In genomic region chr1:217620814-217621213, GRCh38 we compare ENCODE assay signal across 8 cellular contexts. TPM values are rescaled to one million over a fixed set of nuclear protein-coding genes. Genes with fewer than 3 reads are reported as not detected.
DNase-seq lines count a peak whose midpoint lies in the region; ATAC-seq and TF ChIP-seq lines count a peak whose summit lies in the region.

No MANE protein-coding gene starts in this region.

- CTCF ChIA-PET in CD8-positive, alpha-beta T cell (lab: Charles Lee), result no interaction called here
- CTCF ChIA-PET in CD4-positive, alpha-beta T cell (lab: Charles Lee), result no interaction called here

- ATAC-seq in GM18873 (IDR thresholded peaks at IDR 0.05; ENCODE audit: low FRiP score, unreplicated experiment) (peak; percentile 100), GM21515 (IDR thresholded peaks at IDR 0.05; ENCODE audit: unreplicated experiment) (peak; percentile 100), HG03108 (IDR thresholded peaks at IDR 0.05; ENCODE audit: unreplicated experiment) (peak; percentile 100), memory B cell (ENCODE audit: low read depth) (no peak)
- ATAC-seq in CD8-positive, alpha-beta T cell, result no peak
- ATAC-seq in CD4-positive, alpha-beta T cell (ENCODE audit: poor library complexity), result no peak

- H3K27ac Mint-ChIP-seq in memory B cell, result peak overlapping the region; percentile 78
- no peak overlapping the region for H3K27ac Mint-ChIP-seq in CD8-positive, alpha-beta T cell
- no peak overlapping the region for H3K27ac Mint-ChIP-seq in CD4-positive, alpha-beta T cell

- H3K9me3 Mint-ChIP-seq in memory B cell, result no peaks in the 10 kb centered on the region
- no peaks in the 10 kb centered on the region for H3K9me3 Mint-ChIP-seq in CD8-positive, alpha-beta T cell
- H3K9me3 Mint-ChIP-seq in CD4-positive, alpha-beta T cell, result no peaks in the 10 kb centered on the region

- H3K27me3 Mint-ChIP-seq in memory B cell, result no peaks in the 10 kb centered on the region
- H3K27me3 Mint-ChIP-seq in CD8-positive, alpha-beta T cell (ENCODE audit: low read depth), result no peaks in the 10 kb centered on the region
- H3K27me3 Mint-ChIP-seq in CD4-positive, alpha-beta T cell, result no peaks in the 10 kb centered on the region

- no peak overlapping the region for H3K27ac ChIP-seq in CD8-positive, alpha-beta T cell (ENCODE audit: low read depth, low read length)
- H3K27ac ChIP-seq in ascending aorta, result no peak overlapping the region
- no peak overlapping the region for H3K27ac ChIP-seq in CD4-positive, alpha-beta T cell (ENCODE audit: low read depth, low read length)

- POLR2A ChIA-PET in CD8-positive, alpha-beta T cell (lab: Charles Lee), result interaction anchor here (1.4 kb wide), 1 partner anchor 10 kb away, joined by 5 read pairs; the partner anchor contains the start of genes GPATCH2 and SPATA17
- POLR2A ChIA-PET in CD4-positive, alpha-beta T cell (lab: Charles Lee), result interaction anchor here (3.9 kb wide), 1 partner anchor 10 kb away, joined by 15 read pairs; the partner anchor contains the start of genes GPATCH2 and SPATA17

- no peaks in the 10 kb centered on the region for H3K9me3 ChIP-seq in CD8-positive, alpha-beta T cell (ENCODE audit: low read length)
- H3K9me3 ChIP-seq in ascending aorta, result no peaks in the 10 kb centered on the region
- H3K9me3 ChIP-seq in CD4-positive, alpha-beta T cell (ENCODE audit: control insufficient read depth, low read length), result no peaks in the 10 kb centered on the region

- no peak overlapping the region for H3K4me3 Mint-ChIP-seq in memory B cell
- no peak overlapping the region for H3K4me3 Mint-ChIP-seq in CD8-positive, alpha-beta T cell
- no peak overlapping the region for H3K4me3 Mint-ChIP-seq in CD4-positive, alpha-beta T cell

- peaks cover 22% of the 10 kb centered on the region for H3K36me3 Mint-ChIP-seq in memory B cell
- peaks cover 33% of the 10 kb centered on the region for H3K36me3 Mint-ChIP-seq in CD8-positive, alpha-beta T cell
- peaks cover 38% of the 10 kb centered on the region for H3K36me3 Mint-ChIP-seq in CD4-positive, alpha-beta T cell (ENCODE audit: low read depth)

- H3K4me3 ChIP-seq in CD8-positive, alpha-beta T cell (ENCODE audit: low read depth, low read length), result no peak overlapping the region
- no peak overlapping the region for H3K4me3 ChIP-seq in ascending aorta

- H3K27me3 ChIP-seq in CD8-positive, alpha-beta T cell (ENCODE audit: insufficient read depth, low read length), result no peaks in the 10 kb centered on the region
- H3K27me3 ChIP-seq in ascending aorta, result no peaks in the 10 kb centered on the region
- H3K27me3 ChIP-seq in CD4-positive, alpha-beta T cell (ENCODE audit: control insufficient read depth, insufficient read depth, low read length), result no peaks in the 10 kb centered on the region

- H3K4me1 ChIP-seq in CD8-positive, alpha-beta T cell (ENCODE audit: insufficient read depth, low read length), result no peaks in the 10 kb centered on the region
- H3K4me1 ChIP-seq in ascending aorta, result no peaks in the 10 kb centered on the region

- TF ChIP-seq CTCF in CD8-positive, alpha-beta T cell (IDR thresholded peaks at IDR 0.05), result no peak
- TF ChIP-seq CTCF in ascending aorta (IDR thresholded peaks at IDR 0.05), result no peak
- TF ChIP-seq CTCF in CD4-positive, alpha-beta T cell (IDR thresholded peaks at IDR 0.05), result no peak

- no peaks in the 10 kb centered on the region for H3K36me3 ChIP-seq in CD8-positive, alpha-beta T cell (ENCODE audit: insufficient read depth, low read length)
- H3K36me3 ChIP-seq in ascending aorta, result peaks cover 3 to 14% of the 10 kb centered on the region in 2 donors

- intact Hi-C loops in CD8-positive, alpha-beta T cell (cut with DNase I, micrococcal nuclease), result no loop called here
- intact Hi-C loops in ascending aorta (cut with DNase I), result no loop called here
- intact Hi-C loops in CD4-positive, alpha-beta T cell (cut with DNase I, micrococcal nuclease), result no loop called here

- DNase-seq in memory B cell (ENCODE audit: low spot score in 2 of 2), result no peak
- no peak for DNase-seq in CD8-positive, alpha-beta T cell
- no peak for DNase-seq in hypothalamus (lab: John Stamatoyannopoulos, UW)
- no peak for DNase-seq in ascending aorta (ENCODE audit: low spot score in 2 of 2)
- DNase-seq in CD4-positive, alpha-beta T cell, result no peak

- peaks cover 9% of the 10 kb centered on the region for H3K4me1 Mint-ChIP-seq in memory B cell
- peaks cover 26% of the 10 kb centered on the region for H3K4me1 Mint-ChIP-seq in CD8-positive, alpha-beta T cell (ENCODE audit: low read depth)
- peaks cover 45% of the 10 kb centered on the region for H3K4me1 Mint-ChIP-seq in CD4-positive, alpha-beta T cell (ENCODE audit: low read depth)

RNA-seq across cellular contexts. Expression of gene GPATCH2, which starts 10.1 kb away (rescaled TPM):
- 1 to 10 TPM; 7.2 to 7.6 TPM for total RNA-seq in CD8-positive, alpha-beta T cell
- 3.8 TPM for total RNA-seq in ascending aorta
- total RNA-seq in CD4-positive, alpha-beta T cell, result 1 to 10 TPM; 9.2 to 9.6 TPM

RNA-seq across cellular contexts. Expression of gene SPATA17, which starts 10.3 kb away (rescaled TPM):
- not detected for total RNA-seq in CD8-positive, alpha-beta T cell
- total RNA-seq in ascending aorta, result not detected
- not detected for total RNA-seq in CD4-positive, alpha-beta T cell

Comparison
In these comparisons a context has a peak if more than half of its experiments do, and no peak if none do; other contexts are left out.
1. ATAC-seq: peak in GM18873 (single experiment), GM21515 (single experiment) and HG03108 (single experiment); none in memory B cell (single experiment), CD8-positive, alpha-beta T cell (single experiment) and CD4-positive, alpha-beta T cell (single experiment).